ENCODE assay signal across 10 cellular contexts in the genomic region with DNA sequence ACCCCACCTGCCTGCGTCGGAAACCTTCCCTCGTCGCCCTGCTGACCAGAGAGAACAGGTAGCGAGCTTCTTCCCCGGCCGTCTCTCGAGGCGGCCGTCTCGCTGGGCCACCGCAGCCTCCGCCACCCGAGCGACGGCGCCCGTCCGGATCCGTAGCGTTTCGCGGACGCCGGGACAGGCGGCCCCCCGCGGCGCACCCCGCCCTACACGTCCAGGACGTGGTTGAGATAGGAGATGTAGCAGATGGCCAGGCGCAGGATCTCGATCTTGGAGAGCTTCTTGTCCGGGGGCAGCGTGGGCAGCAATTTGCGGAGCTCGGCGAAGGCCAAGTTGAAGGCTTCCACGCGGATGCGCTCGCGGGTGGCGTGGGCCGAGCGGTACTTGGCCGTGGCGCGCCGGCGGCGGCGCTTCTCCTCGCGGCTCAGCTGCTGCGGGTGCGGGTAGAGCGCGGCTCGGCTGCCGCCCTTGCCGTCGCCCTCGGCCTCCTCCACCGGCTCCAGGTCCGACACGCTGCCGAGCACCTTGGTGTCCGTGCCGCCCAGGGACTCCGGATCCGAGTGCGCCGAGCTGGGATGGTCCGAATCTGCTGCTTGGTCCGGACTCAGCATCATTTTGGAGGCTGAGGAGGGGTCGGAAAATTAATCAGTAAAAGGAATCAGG. TPM values are rescaled to one million over a fixed set of nuclear protein-coding genes. Genes with fewer than 3 reads are reported as not detected.
A peak's percentile ranks its signal among the peaks of the same experiment; 100 is the strongest.
DNase-seq lines count a peak whose midpoint lies in the region; ATAC-seq and TF ChIP-seq lines count a peak whose summit lies in the region.
"Had no signal": no experiment of that assay in that cellular context is flagged by ENCODE, and none has a peak within 500 bp of the region (broad histone marks: within the 10 kb centered on the region; RNA-seq: fewer than 3 reads in every experiment).

No MANE protein-coding gene starts in this region.

- WGBS in iPS DF 6.9 (ENCODE audit: insufficient coverage, insufficient read length) = no CpG with 5 or more reads among the region's 78 CpGs

- no peak for ATAC-seq in gastrocnemius medialis
- no peak for ATAC-seq in HG03565 (IDR thresholded peaks at IDR 0.05; ENCODE audit: unreplicated experiment)

- 0 out of 2 replicates have a peak, but pooled peaks cover 2% of the 10 kb centered on the region for H3K4me1 ChIP-seq in iPS DF 6.9 (ENCODE audit: control insufficient read depth, insufficient read depth, low read length)
- peaks cover 6 to 14% of the 10 kb centered on the region in 2 donors for H3K4me1 ChIP-seq in gastrocnemius medialis

- H3K36me3 ChIP-seq in iPS DF 6.9 (ENCODE audit: control insufficient read depth, insufficient read depth, low read length) = no peaks in the 10 kb centered on the region
- no peaks in the 10 kb centered on the region for H3K36me3 ChIP-seq in gastrocnemius medialis

- DNase-seq in DMS53 (lab: John Stamatoyannopoulos, UW) (peak; percentile 53), DMS53 treated with DMSO at 0.1 percent for 48 hours (lab: John Stamatoyannopoulos, UW; ENCODE audit: unreplicated experiment) (no peak), RWPE1 (ENCODE audit: low spot score) (no peak), iPS DF 6.9 (ENCODE audit: low read depth, low spot score) (no peak), gastrocnemius medialis (no peak), SKM-1 treated with dmso at 0.1 percent for 144 hours (lab: John Stamatoyannopoulos, UW; ENCODE audit: unreplicated experiment) (no peak)
- no peak for DNase-seq in activated naive CD4-positive, alpha-beta T cell treated with Interleukin-2 at 50 U/mL for 16 hours
- DNase-seq: NCI-H146 had no signal

- no peak for TF ChIP-seq POLR2A in gastrocnemius medialis (IDR thresholded peaks at IDR 0.05)

- peaks cover 3% of the 10 kb centered on the region; the same call in 1 of the 2 replicates for H3K27me3 ChIP-seq in iPS DF 6.9 (ENCODE audit: control insufficient read depth, insufficient read depth, low read length)
- peaks cover 63 to 68% (median 68%) of the 10 kb centered on the region in 3 donors for H3K27me3 ChIP-seq in gastrocnemius medialis

- POLR2A ChIA-PET in RWPE1 (lab: Yijun Ruan, JAX; ENCODE audit: low non-redundant PET) = no interaction called here

- in situ Hi-C loops in gastrocnemius medialis (cut with MboI; ENCODE audit: low sequenced_read_pairs in 4 of 4) = no loop called here

- no peak for TF ChIP-seq CTCF in RWPE1 (conservative IDR thresholded peaks at IDR 0.05; ENCODE audit: low read depth)
- TF ChIP-seq CTCF in gastrocnemius medialis (IDR thresholded peaks at IDR 0.05 in 4 of 5, conservative IDR thresholded peaks at IDR 0.05 in 1 of 5) = no peak

- H3K4me3 ChIP-seq in iPS DF 6.9 (ENCODE audit: low read length) (peak overlapping the region; percentile 56), gastrocnemius medialis (peak overlapping the region in 3 of 4 donors; percentile 35 to 48 (median 45))

- H3K27ac ChIP-seq in RWPE1 = peak overlapping the region; percentile 89
- no peak overlapping the region for H3K27ac ChIP-seq in iPS DF 6.9 (ENCODE audit: low read length)
- no peak overlapping the region for H3K27ac ChIP-seq in gastrocnemius medialis
- H3K27ac ChIP-seq: 22Rv1 had no signal

- H3K9me3 ChIP-seq in iPS DF 6.9 (ENCODE audit: control insufficient read depth, insufficient read depth, low read length) (no peaks in the 10 kb centered on the region), gastrocnemius medialis (no peaks in the 10 kb centered on the region)

- intact Hi-C loops in gastrocnemius medialis (cut with DNase I; ENCODE audit: low total_unique reads) = no loop called here

- CTCF ChIA-PET in RWPE1 (lab: Yijun Ruan, JAX) = interaction anchor here (0.7 kb wide), 1 partner anchor 247 kb away, joined by 3 read pairs; no protein-coding TSS in a partner anchor

RNA-seq across cellular contexts. Expression of a gene that starts 3.0 kb away (rescaled TPM):
- total RNA-seq in gastrocnemius medialis = not detected
